Comparison of ENCODE assay signal across 1 cellular context in genomic region chr12:55926738-55927587, GRCh38.
A peak's percentile ranks its signal among the peaks of the same experiment; 100 is the strongest.
TF ChIP-seq lines count a peak whose summit lies in the region.

No MANE protein-coding gene starts in this region.

TF ChIP-seq in HEK293, 187 proteins besides CTCF, POLR2A, EP300 and RAD21 (continued from another document):
- peak; percentile 95 for TF ChIP-seq PRDM10 (tag by site-specific recombination; IDR thresholded peaks at IDR 0.05)
- TF ChIP-seq ZNF518A (tag by site-specific recombination; conservative IDR thresholded peaks at IDR 0.05; ENCODE audit: low read depth), result peak; percentile 77
- TF ChIP-seq, protein P1, sequence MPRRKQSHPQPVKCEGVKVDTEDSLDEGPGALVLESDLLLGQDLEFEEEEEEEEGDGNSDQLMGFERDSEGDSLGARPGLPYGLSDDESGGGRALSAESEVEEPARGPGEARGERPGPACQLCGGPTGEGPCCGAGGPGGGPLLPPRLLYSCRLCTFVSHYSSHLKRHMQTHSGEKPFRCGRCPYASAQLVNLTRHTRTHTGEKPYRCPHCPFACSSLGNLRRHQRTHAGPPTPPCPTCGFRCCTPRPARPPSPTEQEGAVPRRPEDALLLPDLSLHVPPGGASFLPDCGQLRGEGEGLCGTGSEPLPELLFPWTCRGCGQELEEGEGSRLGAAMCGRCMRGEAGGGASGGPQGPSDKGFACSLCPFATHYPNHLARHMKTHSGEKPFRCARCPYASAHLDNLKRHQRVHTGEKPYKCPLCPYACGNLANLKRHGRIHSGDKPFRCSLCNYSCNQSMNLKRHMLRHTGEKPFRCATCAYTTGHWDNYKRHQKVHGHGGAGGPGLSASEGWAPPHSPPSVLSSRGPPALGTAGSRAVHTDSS (tag by site-specific recombination; IDR thresholded peaks at IDR 0.05), result peak; percentile 93
- TF ChIP-seq, protein P2, sequence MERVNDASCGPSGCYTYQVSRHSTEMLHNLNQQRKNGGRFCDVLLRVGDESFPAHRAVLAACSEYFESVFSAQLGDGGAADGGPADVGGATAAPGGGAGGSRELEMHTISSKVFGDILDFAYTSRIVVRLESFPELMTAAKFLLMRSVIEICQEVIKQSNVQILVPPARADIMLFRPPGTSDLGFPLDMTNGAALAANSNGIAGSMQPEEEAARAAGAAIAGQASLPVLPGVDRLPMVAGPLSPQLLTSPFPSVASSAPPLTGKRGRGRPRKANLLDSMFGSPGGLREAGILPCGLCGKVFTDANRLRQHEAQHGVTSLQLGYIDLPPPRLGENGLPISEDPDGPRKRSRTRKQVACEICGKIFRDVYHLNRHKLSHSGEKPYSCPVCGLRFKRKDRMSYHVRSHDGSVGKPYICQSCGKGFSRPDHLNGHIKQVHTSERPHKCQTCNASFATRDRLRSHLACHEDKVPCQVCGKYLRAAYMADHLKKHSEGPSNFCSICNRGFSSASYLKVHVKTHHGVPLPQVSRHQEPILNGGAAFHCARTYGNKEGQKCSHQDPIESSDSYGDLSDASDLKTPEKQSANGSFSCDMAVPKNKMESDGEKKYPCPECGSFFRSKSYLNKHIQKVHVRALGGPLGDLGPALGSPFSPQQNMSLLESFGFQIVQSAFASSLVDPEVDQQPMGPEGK (tag by site-specific recombination; IDR thresholded peaks at IDR 0.05), result peak; percentile 79
- peak; percentile 74 for TF ChIP-seq KLF8 (tag by site-specific recombination; IDR thresholded peaks at IDR 0.05)
- TF ChIP-seq SP3 (tag by site-specific recombination; IDR thresholded peaks at IDR 0.05), result peak; percentile 96
- no peak for TF ChIP-seq ZNF664 (tag by site-specific recombination; IDR thresholded peaks at IDR 0.05)
- peak; percentile 82 for TF ChIP-seq KLF10 (tag by site-specific recombination; IDR thresholded peaks at IDR 0.05)
- TF ChIP-seq ZEB2 (tag by site-specific recombination; IDR thresholded peaks at IDR 0.05), result peak; percentile 79
- peak; percentile 69 for TF ChIP-seq EGR2 (tag by site-specific recombination; IDR thresholded peaks at IDR 0.05; ENCODE audit: low read depth)
- peak; percentile 59 for TF ChIP-seq ZFHX2 (tag by site-specific recombination; conservative IDR thresholded peaks at IDR 0.05)
- TF ChIP-seq HOXC10 (CRISPR knock-in tag; IDR thresholded peaks at IDR 0.05), result no peak
- TF ChIP-seq ZNF560 (tag by site-specific recombination; IDR thresholded peaks at IDR 0.05; ENCODE audit: borderline replicate concordance), result no peak
- 0 out of 2 replicates have a peak, but pooled peaks have one; percentile 17 for TF ChIP-seq ZNF624 (tag by site-specific recombination; IDR thresholded peaks at IDR 0.05)
- TF ChIP-seq ZNF433 (tag by site-specific recombination; IDR thresholded peaks at IDR 0.05; ENCODE audit: low read depth), result 0 out of 2 replicates have a peak, but pooled peaks have one; percentile 6
- TF ChIP-seq ZNF561 (tag by site-specific recombination; IDR thresholded peaks at IDR 0.05; ENCODE audit: borderline replicate concordance), result peak; percentile 47
- 0 out of 2 replicates have a peak, but pooled peaks have one; percentile 21 for TF ChIP-seq KLF1 (tag by site-specific recombination; IDR thresholded peaks at IDR 0.05)
- TF ChIP-seq ZSCAN30 (tag by site-specific recombination; IDR thresholded peaks at IDR 0.05), result peak; percentile 47; the same call in 1 of the 2 replicates
- TF ChIP-seq ZNF501 (tag by site-specific recombination; IDR thresholded peaks at IDR 0.05), result peak; percentile 86
- TF ChIP-seq, protein P3, sequence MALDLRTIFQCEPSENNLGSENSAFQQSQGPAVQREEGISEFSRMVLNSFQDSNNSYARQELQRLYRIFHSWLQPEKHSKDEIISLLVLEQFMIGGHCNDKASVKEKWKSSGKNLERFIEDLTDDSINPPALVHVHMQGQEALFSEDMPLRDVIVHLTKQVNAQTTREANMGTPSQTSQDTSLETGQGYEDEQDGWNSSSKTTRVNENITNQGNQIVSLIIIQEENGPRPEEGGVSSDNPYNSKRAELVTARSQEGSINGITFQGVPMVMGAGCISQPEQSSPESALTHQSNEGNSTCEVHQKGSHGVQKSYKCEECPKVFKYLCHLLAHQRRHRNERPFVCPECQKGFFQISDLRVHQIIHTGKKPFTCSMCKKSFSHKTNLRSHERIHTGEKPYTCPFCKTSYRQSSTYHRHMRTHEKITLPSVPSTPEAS (tag by site-specific recombination; IDR thresholded peaks at IDR 0.05), result peak; percentile 43; the same call in 1 of the 2 replicates
- TF ChIP-seq, protein P4, sequence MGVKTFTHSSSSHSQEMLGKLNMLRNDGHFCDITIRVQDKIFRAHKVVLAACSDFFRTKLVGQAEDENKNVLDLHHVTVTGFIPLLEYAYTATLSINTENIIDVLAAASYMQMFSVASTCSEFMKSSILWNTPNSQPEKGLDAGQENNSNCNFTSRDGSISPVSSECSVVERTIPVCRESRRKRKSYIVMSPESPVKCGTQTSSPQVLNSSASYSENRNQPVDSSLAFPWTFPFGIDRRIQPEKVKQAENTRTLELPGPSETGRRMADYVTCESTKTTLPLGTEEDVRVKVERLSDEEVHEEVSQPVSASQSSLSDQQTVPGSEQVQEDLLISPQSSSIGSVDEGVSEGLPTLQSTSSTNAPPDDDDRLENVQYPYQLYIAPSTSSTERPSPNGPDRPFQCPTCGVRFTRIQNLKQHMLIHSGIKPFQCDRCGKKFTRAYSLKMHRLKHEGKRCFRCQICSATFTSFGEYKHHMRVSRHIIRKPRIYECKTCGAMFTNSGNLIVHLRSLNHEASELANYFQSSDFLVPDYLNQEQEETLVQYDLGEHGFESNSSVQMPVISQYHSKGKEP (tag by site-specific recombination; IDR thresholded peaks at IDR 0.05), result 0 out of 2 replicates have a peak, but pooled peaks have one; percentile 7
- peak; percentile 95 for TF ChIP-seq ZNF121 (tag by site-specific recombination; IDR thresholded peaks at IDR 0.05)
- peak; percentile 51; the same call in 1 of the 2 replicates for TF ChIP-seq ZBTB17 (tag by site-specific recombination; IDR thresholded peaks at IDR 0.05)
- TF ChIP-seq ZNF223 (tag by site-specific recombination; IDR thresholded peaks at IDR 0.05), result no peak
- peak; percentile 81; the same call in 1 of the 2 replicates for TF ChIP-seq YY2 (tag by site-specific recombination; IDR thresholded peaks at IDR 0.05)
- no peak; the same call in 1 of the 2 replicates for TF ChIP-seq ZNF623 (tag by site-specific recombination; IDR thresholded peaks at IDR 0.05)
- TF ChIP-seq ZNF596 (tag by site-specific recombination; IDR thresholded peaks at IDR 0.05), result no peak
- peak; percentile 71 for TF ChIP-seq KLF16 (tag by site-specific recombination; IDR thresholded peaks at IDR 0.05)
- TF ChIP-seq ZNF2 (tag by site-specific recombination; IDR thresholded peaks at IDR 0.05), result peak; percentile 57; the same call in 1 of the 2 replicates
- no peak for TF ChIP-seq ZNF416 (tag by site-specific recombination; IDR thresholded peaks at IDR 0.05)
- peak; percentile 70 for TF ChIP-seq SP7 (tag by site-specific recombination; IDR thresholded peaks at IDR 0.05)
- TF ChIP-seq ZNF394 (tag by site-specific recombination; IDR thresholded peaks at IDR 0.05; ENCODE audit: borderline replicate concordance), result peak; percentile 76; the same call in 1 of the 2 replicates
TF ChIP-seq in HEK293: peak in this region for 59.
